ENCODE assay signal across 10 cellular contexts in the genomic region with DNA sequence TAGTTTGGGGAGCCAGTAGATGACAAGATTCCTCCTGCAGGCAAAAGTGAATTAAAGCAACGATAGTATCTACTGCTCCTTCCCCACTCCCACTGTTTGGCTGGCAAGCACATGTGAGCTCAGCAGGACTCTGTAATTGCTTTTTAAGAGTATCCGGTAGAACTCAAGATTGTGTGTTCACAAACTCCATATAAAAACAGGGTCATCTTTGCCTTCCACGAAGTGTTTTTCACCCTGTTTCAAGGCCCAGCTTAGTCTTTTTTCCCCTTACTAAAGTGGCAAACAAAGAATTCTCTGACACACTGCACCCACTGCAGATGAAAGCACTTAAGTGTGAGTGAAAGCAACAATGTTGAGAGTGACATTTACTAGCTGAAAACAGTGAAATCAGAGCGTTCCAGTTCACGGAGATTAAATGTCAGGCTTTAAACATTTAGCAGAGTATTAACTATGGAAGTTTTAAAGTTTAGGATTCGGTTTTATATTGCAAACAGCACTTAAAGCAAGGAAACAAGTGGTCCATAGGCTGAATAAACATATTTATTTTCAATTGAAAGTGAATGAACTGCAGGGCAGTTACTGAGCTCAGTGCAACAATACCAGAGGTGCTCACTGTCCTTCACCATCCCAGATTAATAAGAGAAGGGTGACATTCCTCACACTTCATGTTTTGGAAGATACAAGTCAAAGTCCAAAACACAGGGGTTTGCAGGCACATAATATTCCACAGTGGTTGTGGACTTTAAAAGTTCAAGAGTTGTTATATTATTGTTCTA.
DNase-seq lines count a peak whose midpoint lies in the region; ATAC-seq and TF ChIP-seq lines count a peak whose summit lies in the region.
"Had no signal": no experiment of that assay in that cellular context is flagged by ENCODE, and none has a peak within 500 bp of the region (broad histone marks: within the 10 kb centered on the region; RNA-seq: fewer than 3 reads in every experiment).

No MANE protein-coding gene starts in this region.

- peaks cover 4% of the 10 kb centered on the region for H3K4me1 ChIP-seq in mucosa of descending colon (ENCODE audit: low read depth)

- ATAC-seq in Right ventricle myocardium inferior = peak; percentile 46
- peak; percentile 52 for ATAC-seq in mucosa of descending colon
- no peak for ATAC-seq in HG02981 (IDR thresholded peaks at IDR 0.05; ENCODE audit: unreplicated experiment)
- ATAC-seq: activated T-helper 17 cell treated with anti-CD3 and anti-CD28 coated beads, Interleukin-2, amount 50 U/mL, for 72 hours had no signal

- intact Hi-C loops in Right ventricle myocardium inferior (cut with DNase I) = no loop called here
- intact Hi-C loops in cardiac septum (cut with DNase I) = no loop called here
- intact Hi-C loops in mucosa of descending colon (cut with DNase I, micrococcal nuclease) = no loop called here

- no peaks in the 10 kb centered on the region for H3K9me3 ChIP-seq in mucosa of descending colon
- H3K9me3 ChIP-seq: neutrophil had no signal

- no peaks in the 10 kb centered on the region for H3K36me3 ChIP-seq in mucosa of descending colon (ENCODE audit: low read depth)
- H3K36me3 ChIP-seq: neutrophil had no signal

- H3K4me3 ChIP-seq in mucosa of descending colon = no peak overlapping the region

- no peak for DNase-seq in Right ventricle myocardium inferior (ENCODE audit: missing footprints)
- DNase-seq in cardiac septum (ENCODE audit: low spot score) = no peak
- peak; percentile 40 for DNase-seq in dermis blood vessel endothelial cell
- DNase-seq in mucosa of descending colon = no peak
- no peak for DNase-seq in HK-2 (ENCODE audit: unreplicated experiment)
- no peak for DNase-seq in stimulated activated CD4-positive, alpha-beta T cell treated with anti-CD3 and anti-CD28 coated beads, Interleukin-2, amount 100 ng/mL, for 24 hours
- DNase-seq in NCI-H1436 (lab: John Stamatoyannopoulos, UW) = no peak

- no peak for TF ChIP-seq CTCF in mucosa of descending colon (IDR thresholded peaks at IDR 0.05)
